8 cellular contexts compared by ENCODE assay signal in genomic region chr3:197950661-197951029, GRCh38. TPM values are rescaled to one million over a fixed set of nuclear protein-coding genes. Genes with fewer than 3 reads are reported as not detected.
DNase-seq lines count a peak whose midpoint lies in the region; ATAC-seq, FAIRE-seq and TF ChIP-seq lines count a peak whose summit lies in the region.

No MANE protein-coding gene starts in this region.

- peak overlapping the region; percentile 85 for H2BK5ac ChIP-seq in H9 (ENCODE audit: insufficient read length, low read length)

- H2BK120ac ChIP-seq in H9 (ENCODE audit: low read depth, low read length, poor library complexity, severe bottlenecking), result no peak overlapping the region

- H3K4ac ChIP-seq in H9 (ENCODE audit: low read depth, low read length), result peak overlapping the region; percentile 67; the same call in 1 of the 2 replicates

- H3K56ac ChIP-seq in H9 (ENCODE audit: insufficient read length, low read depth, low read length), result peak overlapping the region; percentile 89

- H3K27me3 ChIP-seq in H9 (ENCODE audit: insufficient read depth, low read length) (no peaks in the 10 kb centered on the region), WERI-Rb-1 (ENCODE audit: insufficient read depth, low read depth, severe bottlenecking) (no peaks in the 10 kb centered on the region), small intestine (ENCODE audit: control insufficient read depth in 2 of 2, insufficient read depth in 2 of 2, low read length in 2 of 2) (no peaks in the 10 kb centered on the region)

- peak overlapping the region; percentile 99 for H4K5ac ChIP-seq in H9 (ENCODE audit: insufficient read length, low read depth, low read length)

- peaks cover 0 to 2% of the 10 kb centered on the region in 2 experiments; a peak in 1 of 5 replicates for H3K9me3 Mint-ChIP-seq in H9
- H3K9me3 Mint-ChIP-seq in glutamatergic neuron (ENCODE audit: unreplicated experiment), result peaks cover under 1% of the 10 kb centered on the region

- peak overlapping the region; percentile 70 for H2AK5ac ChIP-seq in H9 (ENCODE audit: insufficient read length, low read length)

- no peak overlapping the region for H2BK20ac ChIP-seq in H9 (ENCODE audit: low read depth, low read length, poor library complexity, severe bottlenecking)

- H3K27ac ChIP-seq in H9 (ENCODE audit: insufficient read length, low read depth, low read length), result peak overlapping the region; percentile 91
- H3K27ac ChIP-seq in WERI-Rb-1, result peak overlapping the region; percentile 91
- peak overlapping the region; percentile 88 to 95 for H3K27ac ChIP-seq in small intestine (ENCODE audit: low read depth in 1 of 2, low read length in 1 of 2)

- TF ChIP-seq CTCF in H9 (conservative IDR thresholded peaks at IDR 0.05), result no peak
- no peak for TF ChIP-seq CTCF in WERI-Rb-1 (IDR thresholded peaks at IDR 0.05; ENCODE audit: low read depth, low read length)
- TF ChIP-seq CTCF in glutamatergic neuron (IDR thresholded peaks at IDR 0.05; ENCODE audit: partially characterized antibody, unreplicated experiment), result no peak

- H3K9ac ChIP-seq in H9 (ENCODE audit: extremely low read depth, insufficient read length, low read length), result peak overlapping the region; percentile 100

- H4K20me1 ChIP-seq in H9 (ENCODE audit: control insufficient read depth, insufficient read depth, insufficient read length), result no peaks in the 10 kb centered on the region

- H2AFZ ChIP-seq in H9 (ENCODE audit: low read length), result no peak overlapping the region

- no peak overlapping the region for H2BK12ac ChIP-seq in H9 (ENCODE audit: insufficient read length, low read depth, low read length)

- H3K4me1 Mint-ChIP-seq in H9, result peaks cover 27 to 42% of the 10 kb centered on the region in 2 experiments
- H3K4me1 Mint-ChIP-seq in glutamatergic neuron (ENCODE audit: low read depth, unreplicated experiment), result peaks cover 15% of the 10 kb centered on the region

- H3K23ac ChIP-seq in H9 (ENCODE audit: insufficient read length, low read depth, low read length), result no peak overlapping the region

- peak overlapping the region; percentile 64 for H3K4me2 ChIP-seq in H9 (ENCODE audit: insufficient read depth, insufficient read length, low read length)

- no peak for FAIRE-seq in small intestine (lab: Jason Lieb, UNC)

- peaks cover 36% of the 10 kb centered on the region for H3K36me3 ChIP-seq in WERI-Rb-1
- H3K36me3 ChIP-seq in small intestine (ENCODE audit: control insufficient read depth in 2 of 2, insufficient read depth in 2 of 2, low read length in 2 of 2), result peaks cover 14 to 16% of the 10 kb centered on the region in 2 donors

- no peaks in the 10 kb centered on the region for H3K4me1 ChIP-seq in H9 (ENCODE audit: insufficient read depth, low read length)
- peaks cover 0 to 8% of the 10 kb centered on the region in 2 donors for H3K4me1 ChIP-seq in small intestine (ENCODE audit: control insufficient read depth in 2 of 2, insufficient read depth in 1 of 2, low read depth in 1 of 2, low read length in 1 of 2)

- H3K18ac ChIP-seq in H9 (ENCODE audit: insufficient read length, low read depth, low read length), result peak overlapping the region; percentile 95

- peak overlapping the region; percentile 99 for H4K8ac ChIP-seq in H9 (replicated peaks; ENCODE audit: insufficient read length, low read depth, low read length)

- H3K27me3 Mint-ChIP-seq in H9 (ENCODE audit: low read depth) (no peaks in the 10 kb centered on the region; the same call in 1 of the 2 replicates), glutamatergic neuron (ENCODE audit: unreplicated experiment) (peaks cover 10% of the 10 kb centered on the region)

- H3K4me3 Mint-ChIP-seq in H9 (peak overlapping the region; percentile 98 to 99), glutamatergic neuron (ENCODE audit: unreplicated experiment) (peak overlapping the region; percentile 99)

- H3K4me3 ChIP-seq in WERI-Rb-1 (ENCODE audit: low read depth, low read length), result peak overlapping the region; percentile 80
- H3K4me3 ChIP-seq in small intestine (ENCODE audit: low read depth in 1 of 2, low read length in 2 of 2), result peak overlapping the region; percentile 58 to 64

- WGBS in H9 (ENCODE audit: extremely low coverage, insufficient read length, low lambda C conversion rate), result no CpG with 5 or more reads among the region's 10 CpGs
- WGBS in small intestine, 3 donors, result 0% methylated on average over 10 of the region's 10 CpGs

- H2BK15ac ChIP-seq in H9 (ENCODE audit: low read depth, low read length), result no peak overlapping the region

- peak overlapping the region; percentile 100 for H3K27ac Mint-ChIP-seq in H9
- peak overlapping the region; percentile 96 for H3K27ac Mint-ChIP-seq in glutamatergic neuron (ENCODE audit: unreplicated experiment)

- peaks cover 7% of the 10 kb centered on the region for H3K79me1 ChIP-seq in H9 (ENCODE audit: insufficient read depth, low read depth, low read length, poor library complexity, severe bottlenecking)

- peak overlapping the region; percentile 51 for H4K91ac ChIP-seq in H9 (ENCODE audit: insufficient read length, low read depth, low read length)

- DNase-seq in H9, result no peak
- no peak for DNase-seq in WERI-Rb-1
- DNase-seq in glutamatergic neuron, result no peak
- DNase-seq in small intestine, result no peak
- no peak for DNase-seq in AML-193 (lab: John Stamatoyannopoulos, UW)
- no peak for DNase-seq in left colon

- ATAC-seq in HG02852 (IDR thresholded peaks at IDR 0.05; ENCODE audit: unreplicated experiment) (no peak), GM18517 (IDR thresholded peaks at IDR 0.05; ENCODE audit: unreplicated experiment) (no peak), left colon (no peak)

- peak overlapping the region; percentile 97; the same call in 1 of the 2 replicates for H3K14ac ChIP-seq in H9 (ENCODE audit: insufficient read depth, low read length)

- peaks cover 11% of the 10 kb centered on the region; the same call in 1 of the 2 replicates for H3K79me2 ChIP-seq in H9 (ENCODE audit: insufficient read depth, low read length)

- H3K23me2 ChIP-seq in H9 (ENCODE audit: insufficient read length, low read depth, low read length, poor library complexity, severe bottlenecking), result peaks cover 10% of the 10 kb centered on the region

- H3K36me3 Mint-ChIP-seq in H9 (ENCODE audit: insufficient read depth in 1 of 3, low read depth in 3 of 3) (peaks cover 46 to 55% (median 50%) of the 10 kb centered on the region in 3 experiments), glutamatergic neuron (ENCODE audit: unreplicated experiment) (no peaks in the 10 kb centered on the region)

- intact Hi-C loops in left colon (cut with DNase I, micrococcal nuclease), result no loop called here

- H3K9me3 ChIP-seq in H9 (ENCODE audit: control insufficient read depth, low read depth, low read length), result no peaks in the 10 kb centered on the region
- H3K9me3 ChIP-seq in WERI-Rb-1 (ENCODE audit: severe bottlenecking), result no peaks in the 10 kb centered on the region
- no peaks in the 10 kb centered on the region for H3K9me3 ChIP-seq in small intestine (ENCODE audit: control insufficient read depth, low read depth)

- H3T11ph ChIP-seq in H9 (ENCODE audit: low read length), result no peak overlapping the region

RNA-seq across cellular contexts. Expression of gene RPL35A, which starts 0.7 kb away (rescaled TPM):
- total RNA-seq in H9 (2021) (1,563 and 1,572 TPM in 2 replicates), glutamatergic neuron (ENCODE audit: unreplicated experiment) (728 TPM), left colon (100 to 1,000 TPM; 557 to 639 TPM)
- 1,000 to 10,000 TPM; 1,252 to 2,127 (median 1,750) TPM for polyA plus RNA-seq in small intestine

RNA-seq across cellular contexts. Expression of gene LMLN, which starts 9.4 kb away (rescaled TPM):
- total RNA-seq in H9 (2021), result 3.8 and 4.5 TPM in 2 replicates
- 3.7 TPM for total RNA-seq in glutamatergic neuron (ENCODE audit: unreplicated experiment)
- 1 to 10 TPM in 1 of 3 donors, under 1 TPM in 2; 0.22 to 1.7 (median 0.27) TPM for polyA plus RNA-seq in small intestine
- total RNA-seq in left colon, result 1 to 10 TPM; 5.4 TPM
